Comparison of ENCODE assay signal across 21 cellular contexts in the genomic region with DNA sequence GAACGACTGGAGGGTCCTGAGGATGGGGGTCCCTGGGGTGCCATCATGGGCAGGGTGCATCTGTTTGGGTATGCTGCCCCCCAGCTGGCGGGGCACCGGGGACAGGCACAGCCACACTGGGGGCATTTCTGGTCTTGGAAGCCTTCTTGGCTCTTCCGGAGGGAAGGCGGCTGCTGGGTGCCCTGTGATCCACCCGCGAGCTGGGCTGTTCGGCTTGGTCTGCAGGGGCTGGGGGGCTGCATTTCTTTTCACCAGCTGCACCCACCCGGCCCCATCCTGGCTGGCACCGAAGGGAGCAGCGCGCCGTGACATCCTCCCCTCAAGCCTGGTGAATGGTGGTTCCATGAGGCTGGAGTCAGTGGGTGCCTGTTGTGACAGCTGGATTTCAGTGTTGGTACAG. TPM values are rescaled to one million over a fixed set of nuclear protein-coding genes. Genes with fewer than 3 reads are reported as not detected.
A peak's percentile ranks its signal among the peaks of the same experiment; 100 is the strongest.
DNase-seq lines count a peak whose midpoint lies in the region; ATAC-seq, FAIRE-seq and TF ChIP-seq lines count a peak whose summit lies in the region.
"Had no signal": no experiment of that assay in that cellular context is flagged by ENCODE, and none has a peak within 500 bp of the region (broad histone marks: within the 10 kb centered on the region; RNA-seq: fewer than 3 reads in every experiment).

No MANE protein-coding gene starts in this region.

- TF ChIP-seq POLR2A in HepG2 (IDR thresholded peaks at IDR 0.05; ENCODE audit: insufficient read depth in 1 of 2, low read depth in 2 of 2, low read length in 2 of 2): no peak
- TF ChIP-seq POLR2A in right lobe of liver (IDR thresholded peaks at IDR 0.05): no peak

- intact Hi-C loops in HepG2 (cut with micrococcal nuclease; ENCODE audit: unreplicated experiment) (no loop called here), right lobe of liver (cut with DNase I) (no loop called here)

- no peak for TF ChIP-seq RAD21 in HepG2 (CRISPR knock-in tag; IDR thresholded peaks at IDR 0.05)

- CTCF ChIA-PET in HepG2 (lab: Yijun Ruan, JAX; ENCODE audit: low intra/inter-chr PET ratio, low total read pairs) (no interaction called here), T-cell (lab: Charles Lee) (no interaction called here)

- H3K27me3 ChIP-seq in HepG2 (ENCODE audit: control insufficient read depth in 1 of 2, insufficient read depth in 2 of 2, low read length in 2 of 2): no peaks in the 10 kb centered on the region
- H3K27me3 ChIP-seq in right lobe of liver: no peaks in the 10 kb centered on the region
- H3K27me3 ChIP-seq in astrocyte (ENCODE audit: insufficient read depth, low read length): no peaks in the 10 kb centered on the region
- H3K27me3 ChIP-seq in neuronal stem cell (ENCODE audit: control insufficient read depth in 3 of 3, insufficient read depth in 3 of 3, low read depth in 1 of 3, low read length in 3 of 3): no peaks in the 10 kb centered on the region
- H3K27me3 ChIP-seq: BE2C had no signal

- no peaks in the 10 kb centered on the region for H3K79me2 ChIP-seq in HepG2 (ENCODE audit: insufficient read depth, low read length)
- H3K79me2 ChIP-seq in astrocyte (ENCODE audit: insufficient read depth, low read length): no peaks in the 10 kb centered on the region

- H3K9me3 Mint-ChIP-seq in T-cell (no peaks in the 10 kb centered on the region), astrocyte (ENCODE audit: unreplicated experiment) (no peaks in the 10 kb centered on the region)
- H3K9me3 Mint-ChIP-seq: CD4-positive, alpha-beta T cell had no signal

- H2AK5ac ChIP-seq in neuronal stem cell (ENCODE audit: low read depth, low read length): peak overlapping the region; percentile 61

- 94% methylated on average over 7 of the region's 13 CpGs for WGBS in HepG2 (ENCODE audit: low lambda C conversion rate)
- WGBS in right lobe of liver (ENCODE audit: insufficient coverage, low coverage, low lambda C conversion rate, missing lambda C conversion rate): no CpG with 5 or more reads among the region's 13 CpGs
- WGBS in neuronal stem cell (ENCODE audit: extremely low coverage in 2 of 2, insufficient read length in 2 of 2, insufficient replicate concordance in 1 of 2), 2 donors: no CpG with 5 or more reads among the region's 13 CpGs

- H3K4me3 Mint-ChIP-seq in T-cell (no peak overlapping the region), astrocyte (ENCODE audit: unreplicated experiment) (no peak overlapping the region)
- H3K4me3 Mint-ChIP-seq: CD4-positive, alpha-beta T cell had no signal

- BruUV-seq in HepG2 (replicated peaks; lab: Mats Ljungman, UMichigan): no TSS peak

- no peak overlapping the region for H3K14ac ChIP-seq in neuronal stem cell (ENCODE audit: low read length)

- H3K4me1 Mint-ChIP-seq in T-cell (peaks cover 0 to 7% (median 1%) of the 10 kb centered on the region in 3 donors), astrocyte (ENCODE audit: low read depth, unreplicated experiment) (peaks cover 3% of the 10 kb centered on the region)

- POLR2A ChIA-PET in HepG2 (lab: Yijun Ruan, JAX): no interaction called here
- POLR2A ChIA-PET in T-cell (lab: Charles Lee): no interaction called here

- H3K4ac ChIP-seq in neuronal stem cell (ENCODE audit: low read length): no peak overlapping the region

- no peaks in the 10 kb centered on the region for H3K4me1 ChIP-seq in HepG2 (ENCODE audit: insufficient read depth, low read length)
- H3K4me1 ChIP-seq in right lobe of liver: no peaks in the 10 kb centered on the region
- H3K4me1 ChIP-seq in astrocyte (ENCODE audit: insufficient read depth, low read length): no peaks in the 10 kb centered on the region
- H3K4me1 ChIP-seq in neuronal stem cell (ENCODE audit: control insufficient read depth in 2 of 2, insufficient read depth in 1 of 2, low read depth in 1 of 2, low read length in 2 of 2): no peaks in the 10 kb centered on the region
- H3K4me1 ChIP-seq: BE2C, Caco-2 had no signal

- FAIRE-seq in HepG2 (lab: Jason Lieb, UNC): no peak
- FAIRE-seq in astrocyte (lab: Jason Lieb, UNC): no peak
- FAIRE-seq: A204.1, D721Med, GM12892, GM18507 had no signal

- no peaks in the 10 kb centered on the region for H4K20me1 ChIP-seq in HepG2 (ENCODE audit: insufficient read depth, low read length)
- H4K20me1 ChIP-seq in astrocyte (ENCODE audit: insufficient read depth, low read length): no peaks in the 10 kb centered on the region

- H2BK15ac ChIP-seq in neuronal stem cell (ENCODE audit: low read length): no peak overlapping the region

- peak overlapping the region; percentile 66 for H2BK5ac ChIP-seq in neuronal stem cell (ENCODE audit: low read length)

- H3K36me3 ChIP-seq in HepG2 (replicated peaks in 1 of 2; ENCODE audit: control insufficient read depth in 1 of 2, insufficient read depth in 2 of 2, low read length in 2 of 2) (peaks cover 15 to 30% of the 10 kb centered on the region in 2 experiments), right lobe of liver (no peaks in the 10 kb centered on the region), astrocyte (ENCODE audit: insufficient read depth, low read length) (no peaks in the 10 kb centered on the region), neuronal stem cell (replicated peaks in 1 of 2; ENCODE audit: control insufficient read depth in 2 of 2, insufficient read depth in 2 of 2, low read length in 2 of 2) (peaks cover 6 to 33% of the 10 kb centered on the region in 2 donors)
- H3K36me3 ChIP-seq: BE2C had no signal

- no peak overlapping the region for H2BK12ac ChIP-seq in neuronal stem cell (ENCODE audit: low read length)

- H3K4me2 ChIP-seq in HepG2 (ENCODE audit: low read depth, low read length) (no peak overlapping the region), astrocyte (ENCODE audit: low read length) (no peak overlapping the region), neuronal stem cell (ENCODE audit: insufficient read depth, low read length, poor library complexity, severe bottlenecking) (no peak overlapping the region)

- no peak overlapping the region for H4K91ac ChIP-seq in neuronal stem cell (ENCODE audit: low read depth, low read length, poor library complexity)

- H3K9me3 ChIP-seq in HepG2 (ENCODE audit: low read length) (no peaks in the 10 kb centered on the region), right lobe of liver (no peaks in the 10 kb centered on the region), astrocyte (ENCODE audit: insufficient read depth, low read depth, low read length) (no peaks in the 10 kb centered on the region), neuronal stem cell (replicated peaks in 1 of 2; ENCODE audit: control insufficient read depth in 2 of 2, insufficient read depth in 1 of 2, low read depth in 1 of 2, low read length in 2 of 2) (peaks cover 0 to 2% of the 10 kb centered on the region in 2 donors)
- H3K9me3 ChIP-seq: BE2C, Caco-2 had no signal

- no peaks in the 10 kb centered on the region for H3K27me3 Mint-ChIP-seq in T-cell
- H3K27me3 Mint-ChIP-seq in astrocyte (ENCODE audit: low read depth, unreplicated experiment): no peaks in the 10 kb centered on the region
- H3K27me3 Mint-ChIP-seq: CD4-positive, alpha-beta T cell had no signal

- H3K9ac ChIP-seq in HepG2 (ENCODE audit: insufficient read depth, low read depth, low read length) (no peak overlapping the region), astrocyte (ENCODE audit: low read length) (no peak overlapping the region), neuronal stem cell (ENCODE audit: low read depth, low read length, poor library complexity) (no peak overlapping the region)

- no peak for DNase-seq in HepG2 (ENCODE audit: low spot score)
- DNase-seq in right lobe of liver: no peak
- no peak for DNase-seq in T-cell
- no peak for DNase-seq in astrocyte (ENCODE audit: low read depth)
- DNase-seq in neuronal stem cell (ENCODE audit: low spot score): no peak
- no peak for DNase-seq in DMS53 treated with DMSO at 0.1 percent for 48 hours (lab: John Stamatoyannopoulos, UW; ENCODE audit: unreplicated experiment)
- no peak for DNase-seq in effector CD4-positive, alpha-beta T cell
- DNase-seq: ACHN; BE2C; Caco-2; CD4-positive, alpha-beta T cell; DMS79; GDM1; GOT3; H7 had no signal

- H3K27ac Mint-ChIP-seq in T-cell (peak overlapping the region; percentile 34 to 69), astrocyte (ENCODE audit: unreplicated experiment) (peak overlapping the region; percentile 42)
- H3K27ac Mint-ChIP-seq: CD4-positive, alpha-beta T cell had no signal

- no peak overlapping the region for H3K27ac ChIP-seq in HepG2 (ENCODE audit: extremely low read length, insufficient read depth, low read length)
- no peak overlapping the region for H3K27ac ChIP-seq in right lobe of liver
- H3K27ac ChIP-seq in astrocyte (ENCODE audit: low read depth, low read length): no peak overlapping the region
- H3K27ac ChIP-seq in neuronal stem cell (replicated peaks; ENCODE audit: low read length): no peak overlapping the region
- H3K27ac ChIP-seq: C4-2B had no signal

- H2AFZ ChIP-seq in HepG2 (ENCODE audit: low read length): no peak overlapping the region
- H2AFZ ChIP-seq in astrocyte (ENCODE audit: low read depth, low read length): no peak overlapping the region
- H2AFZ ChIP-seq in neuronal stem cell (ENCODE audit: low read length): no peak overlapping the region

- H3K23ac ChIP-seq in neuronal stem cell (ENCODE audit: low read depth, low read length, poor library complexity): no peak overlapping the region

- TF ChIP-seq EP300 in HepG2 (IDR thresholded peaks at IDR 0.05; ENCODE audit: low read depth in 2 of 2, low read length in 2 of 2) (no peak), HepG2 (CRISPR knock-in tag; IDR thresholded peaks at IDR 0.05; ENCODE audit: borderline replicate concordance) (no peak)

- in situ Hi-C loops in HepG2 (cut with HindIII; ENCODE audit: extremely low pct_ligation_motif_present, low pct_unique_long_range_greater_than_20kb): loop anchor here (25.0 kb wide), 1 partner anchor 330 kb away; no protein-coding TSS in a partner anchor

- ATAC-seq in HepG2 (no peak), right lobe of liver (no peak), T-cell (replicated peaks in 1 of 4) (no peak), HG03139 (IDR thresholded peaks at IDR 0.05; ENCODE audit: unreplicated experiment) (no peak)

- TF ChIP-seq CTCF in HepG2 (CRISPR knock-in tag; IDR thresholded peaks at IDR 0.05): no peak
- no peak for TF ChIP-seq CTCF in right lobe of liver (IDR thresholded peaks at IDR 0.05)
- TF ChIP-seq CTCF in astrocyte (IDR thresholded peaks at IDR 0.05; ENCODE audit: insufficient read depth, low read depth, low read length): no peak

- no peak overlapping the region for H3K18ac ChIP-seq in neuronal stem cell (ENCODE audit: low read length)

- no peak overlapping the region for H4K8ac ChIP-seq in neuronal stem cell (ENCODE audit: low read depth, low read length)

- H3K4me3 ChIP-seq in HepG2 (replicated peaks in 1 of 3; ENCODE audit: insufficient read depth in 1 of 3, low read depth in 2 of 3, low read length in 3 of 3) (no peak overlapping the region), right lobe of liver (no peak overlapping the region), astrocyte (ENCODE audit: insufficient read depth, low read depth, low read length) (no peak overlapping the region), neuronal stem cell (ENCODE audit: low read length in 2 of 2) (no peak overlapping the region)

- H3K79me1 ChIP-seq in neuronal stem cell (ENCODE audit: low read depth, low read length): peaks cover 13% of the 10 kb centered on the region

- no peak overlapping the region for H2BK120ac ChIP-seq in neuronal stem cell (ENCODE audit: low read depth, low read length)

- H3K36me3 Mint-ChIP-seq in T-cell (peaks cover 26% of the 10 kb centered on the region), astrocyte (ENCODE audit: low read depth, unreplicated experiment) (peaks cover 27% of the 10 kb centered on the region)

RNA-seq across cellular contexts. Expression of a gene that starts 12.2 kb away (rescaled TPM):
- total RNA-seq in HepG2 (2016; rRNA removed; fragmentation: Illumina TruSeq; extraction: Trizol): 10.4 and 10.8 TPM in 2 replicates
- 25.8 and 31.3 TPM in 2 replicates for total RNA-seq in HepG2 (2016; cell fraction: cytosol; rRNA removed; fragmentation: Illumina TruSeq; extraction: Trizol; ENCODE audit: low read depth)
- total RNA-seq in HepG2 (2016; cell fraction: insoluble cytoplasmic fraction; rRNA removed; fragmentation: Illumina TruSeq; extraction: Trizol): 9.1 and 10.5 TPM in 2 replicates
- 30.5 and 36.7 TPM in 2 replicates for total RNA-seq in HepG2 (2016; cell fraction: membrane; rRNA removed; fragmentation: Illumina TruSeq; extraction: Trizol)
- 7.4 and 9.0 TPM in 2 replicates for total RNA-seq in HepG2 (2016; cell fraction: nucleus; rRNA removed; fragmentation: Illumina TruSeq; extraction: Trizol)
- 9.6 and 14.4 TPM in 2 replicates for polyA plus RNA-seq in HepG2 (2011; rRNA removed)
- polyA plus RNA-seq in HepG2 (2011; cell fraction: cytosol; rRNA removed): 8.7 and 21.7 TPM in 2 replicates
- polyA plus RNA-seq in HepG2 (2011; cell fraction: nucleus; rRNA removed): 37.4 and 44.6 TPM in 2 replicates
- polyA plus RNA-seq in HepG2 (2012): 24.2 and 24.5 TPM in 2 replicates
- 237 and 239 TPM in 2 replicates for polyA plus RNA-seq in HepG2 (2016; cell fraction: cytosol; fragmentation: Illumina TruSeq; extraction: Trizol; ENCODE audit: low read depth)
- 38.7 and 46.2 TPM in 2 replicates for polyA plus RNA-seq in HepG2 (2016; cell fraction: insoluble cytoplasmic fraction; fragmentation: Illumina TruSeq; extraction: Trizol; ENCODE audit: low read depth)
- 156 and 163 TPM in 2 replicates for polyA plus RNA-seq in HepG2 (2016; cell fraction: membrane; fragmentation: Illumina TruSeq; extraction: Trizol; ENCODE audit: low read depth)
- polyA plus RNA-seq in HepG2 (2016; cell fraction: nucleus; fragmentation: Illumina TruSeq; extraction: Trizol; ENCODE audit: insufficient read depth, low read depth): 44.5 and 50.9 TPM in 2 replicates
- 3.5 and 6.2 TPM in 2 replicates for polyA minus RNA-seq in HepG2 (2011; rRNA and poly(A)+ RNA removed; ENCODE audit: low replicate concordance)
- 5.6 and 7.3 TPM in 2 replicates for polyA minus RNA-seq in HepG2 (2011; cell fraction: cytosol; rRNA and poly(A)+ RNA removed)
- polyA minus RNA-seq in HepG2 (2011; cell fraction: nucleus; rRNA and poly(A)+ RNA removed): 6.3 and 6.6 TPM in 2 replicates
- total RNA-seq in right lobe of liver: 10 to 100 TPM; 18.9 to 26.0 (median 24.4) TPM
- 10 to 100 TPM; 52.9 to 74.8 (median 68.2) TPM for total RNA-seq in T-cell
- 114 and 124 TPM in 2 replicates for total RNA-seq in astrocyte
- polyA plus RNA-seq in neuronal stem cell (2013, experiment 1 of 2): 108 TPM
- polyA plus RNA-seq in neuronal stem cell (2013, experiment 2 of 2): 108 TPM

RNA-seq across cellular contexts. Expression of a gene that starts 45.7 kb away (rescaled TPM):
- total RNA-seq in HepG2 (2016; rRNA removed; fragmentation: Illumina TruSeq; extraction: Trizol) (6.9 and 9.6 TPM in 2 replicates), right lobe of liver (10 to 100 TPM; 23.7 to 84.8 (median 31.4) TPM), T-cell (100 to 1,000 TPM; 137 to 299 (median 157) TPM), astrocyte (63.4 and 66.2 TPM in 2 replicates)
- total RNA-seq in HepG2 (2016; cell fraction: cytosol; rRNA removed; fragmentation: Illumina TruSeq; extraction: Trizol; ENCODE audit: low read depth): 3.4 and 6.3 TPM in 2 replicates
- 7.7 and 7.9 TPM in 2 replicates for total RNA-seq in HepG2 (2016; cell fraction: insoluble cytoplasmic fraction; rRNA removed; fragmentation: Illumina TruSeq; extraction: Trizol)
- 4.6 and 5.7 TPM in 2 replicates for total RNA-seq in HepG2 (2016; cell fraction: membrane; rRNA removed; fragmentation: Illumina TruSeq; extraction: Trizol)
- 10.6 and 12.2 TPM in 2 replicates for total RNA-seq in HepG2 (2016; cell fraction: nucleus; rRNA removed; fragmentation: Illumina TruSeq; extraction: Trizol)
- 4.7 and 5.9 TPM in 2 replicates for polyA plus RNA-seq in HepG2 (2011; rRNA removed)
- polyA plus RNA-seq in HepG2 (2011; cell fraction: cytosol; rRNA removed): 3.8 and 4.2 TPM in 2 replicates
- 20.3 and 21.2 TPM in 2 replicates for polyA plus RNA-seq in HepG2 (2011; cell fraction: nucleus; rRNA removed)
- polyA plus RNA-seq in HepG2 (2012): 10.1 and 12.3 TPM in 2 replicates
- 0.60 and 0.83 TPM in 2 replicates for polyA plus RNA-seq in HepG2 (2016; cell fraction: cytosol; fragmentation: Illumina TruSeq; extraction: Trizol; ENCODE audit: low read depth)
- 16.7 and 23.3 TPM in 2 replicates for polyA plus RNA-seq in HepG2 (2016; cell fraction: insoluble cytoplasmic fraction; fragmentation: Illumina TruSeq; extraction: Trizol; ENCODE audit: low read depth)
- 3.7 and 4.4 TPM in 2 replicates for polyA plus RNA-seq in HepG2 (2016; cell fraction: membrane; fragmentation: Illumina TruSeq; extraction: Trizol; ENCODE audit: low read depth)
- 33.8 and 34.3 TPM in 2 replicates for polyA plus RNA-seq in HepG2 (2016; cell fraction: nucleus; fragmentation: Illumina TruSeq; extraction: Trizol; ENCODE audit: insufficient read depth, low read depth)
- polyA minus RNA-seq in HepG2 (2011; rRNA and poly(A)+ RNA removed; ENCODE audit: low replicate concordance): 4.4 and 14.7 TPM in 2 replicates
- 16.7 and 22.2 TPM in 2 replicates for polyA minus RNA-seq in HepG2 (2011; cell fraction: cytosol; rRNA and poly(A)+ RNA removed)
- polyA minus RNA-seq in HepG2 (2011; cell fraction: nucleus; rRNA and poly(A)+ RNA removed): 10.9 and 12.1 TPM in 2 replicates
- 37.5 TPM for polyA plus RNA-seq in neuronal stem cell (2013, experiment 1 of 2)
- 41.3 TPM for polyA plus RNA-seq in neuronal stem cell (2013, experiment 2 of 2)
